20 cellular contexts compared by ENCODE assay signal in genomic region chr2:99974966-99975365, GRCh38.
DNase-seq lines count a peak whose midpoint lies in the region; ATAC-seq, FAIRE-seq and TF ChIP-seq lines count a peak whose summit lies in the region.
"Had no signal": no experiment of that assay in that cellular context is flagged by ENCODE, and none has a peak within 500 bp of the region (broad histone marks: within the 10 kb centered on the region; RNA-seq: fewer than 3 reads in every experiment).

No MANE protein-coding gene starts in this region.

- H3K27me3 ChIP-seq in breast epithelium = no peaks in the 10 kb centered on the region
- no peaks in the 10 kb centered on the region for H3K27me3 ChIP-seq in bronchial epithelial cell (ENCODE audit: control insufficient read depth, insufficient read depth, low read length)
- H3K27me3 ChIP-seq in heart left ventricle = no peaks in the 10 kb centered on the region
- H3K27me3 ChIP-seq: cardiac muscle cell, transverse colon had no signal

- H3K4me1 ChIP-seq in breast epithelium (peaks cover 0 to 12% of the 10 kb centered on the region in 2 donors), heart left ventricle (peaks cover 0 to 9% (median 0%) of the 10 kb centered on the region in 12 donors)
- H3K4me1 ChIP-seq: parathyroid adenoma, transverse colon had no signal

- no peaks in the 10 kb centered on the region for H3K36me3 Mint-ChIP-seq in MCF 10A (ENCODE audit: insufficient read depth, unreplicated experiment)
- H3K36me3 Mint-ChIP-seq in glutamatergic neuron (ENCODE audit: unreplicated experiment) = peaks cover 14% of the 10 kb centered on the region
- H3K36me3 Mint-ChIP-seq: activated naive CD4-positive, alpha-beta T cell treated with anti-CD3 and anti-CD28 coated beads, Interleukin-2, amount 10 ng/mL, durations not matched to agents 7 days and 5 days; stimulated activated effector memory CD8-positive, alpha-beta T cell treated with anti-CD3 and anti-CD28 coated beads, Interleukin-12 subunit alpha, Interleukin-12 subunit beta, amount 100 ng/mL, for 72 hours had no signal

- no peak for ATAC-seq in heart left ventricle
- ATAC-seq: mucosa of descending colon had no signal

- CTCF ChIA-PET in MCF 10A (lab: Yijun Ruan, JAX) = interaction anchor here (0.5 to 0.6 kb wide), 3 partner anchors 68 to 1170 kb away, joined by 3 to 4 read pairs (median 3); no protein-coding TSS in a partner anchor

- intact Hi-C loops in MCF 10A (cut with micrococcal nuclease) (loop anchor here (10.0 kb wide), 1 partner anchor 90 kb away; no protein-coding TSS in a partner anchor), breast epithelium (cut with DNase I; ENCODE audit: low total_unique reads) (no loop called here), heart left ventricle (cut with DNase I) (no loop called here), head of caudate nucleus (cut with DNase I) (no loop called here), lower leg skin (cut with DNase I; ENCODE audit: low total_unique reads) (no loop called here)

- H3K27ac ChIP-seq in breast epithelium (no peak overlapping the region), heart left ventricle (no peak overlapping the region)
- H3K27ac ChIP-seq: cardiac muscle cell, KMS-11, parathyroid adenoma, transverse colon had no signal

- TF ChIP-seq POLR2A in breast epithelium (IDR thresholded peaks at IDR 0.05) (no peak), heart left ventricle (IDR thresholded peaks at IDR 0.05) (no peak), lower leg skin (IDR thresholded peaks at IDR 0.05) (no peak)

- H3K4me3 ChIP-seq in breast epithelium (no peak overlapping the region), bronchial epithelial cell (ENCODE audit: low read depth, low read length) (no peak overlapping the region), heart left ventricle (no peak overlapping the region), lower leg skin (ENCODE audit: low read depth, poor library complexity, severe bottlenecking) (no peak overlapping the region)
- H3K4me3 ChIP-seq: cardiac muscle cell, mucosa of descending colon, transverse colon had no signal

- WGBS in heart left ventricle, 4 donors = 41 to 60% (median 55%) methylated on average over 1 of the region's 1 CpG
- 21 to 30% methylated on average over 1 of the region's 1 CpG for WGBS in lower leg skin, 2 donors

- H3K36me3 ChIP-seq in breast epithelium = no peaks in the 10 kb centered on the region
- H3K36me3 ChIP-seq in bronchial epithelial cell (ENCODE audit: control insufficient read depth, insufficient read depth, low read length) = no peaks in the 10 kb centered on the region
- no peaks in the 10 kb centered on the region for H3K36me3 ChIP-seq in heart left ventricle
- H3K36me3 ChIP-seq: cardiac muscle cell, transverse colon had no signal

- TF ChIP-seq CTCF in MCF 10A (IDR thresholded peaks at IDR 0.05; ENCODE audit: unreplicated experiment) (no peak), breast epithelium (IDR thresholded peaks at IDR 0.05) (no peak), bronchial epithelial cell (IDR thresholded peaks at IDR 0.05; ENCODE audit: insufficient read depth, low read length, severe bottlenecking) (no peak), glutamatergic neuron (IDR thresholded peaks at IDR 0.05; ENCODE audit: partially characterized antibody, unreplicated experiment) (no peak), heart left ventricle (IDR thresholded peaks at IDR 0.05) (no peak), lower leg skin (IDR thresholded peaks at IDR 0.05) (no peak)

- H3K4me3 Mint-ChIP-seq in MCF 10A (ENCODE audit: unreplicated experiment) (no peak overlapping the region), glutamatergic neuron (ENCODE audit: unreplicated experiment) (no peak overlapping the region)
- H3K4me3 Mint-ChIP-seq: activated naive CD4-positive, alpha-beta T cell treated with anti-CD3 and anti-CD28 coated beads, Interleukin-2, amount 10 ng/mL, durations not matched to agents 7 days and 5 days; CD4-positive, CD25-positive, alpha-beta regulatory T cell; endodermal cell; stimulated activated effector memory CD8-positive, alpha-beta T cell treated with anti-CD3 and anti-CD28 coated beads, Interleukin-12 subunit alpha, Interleukin-12 subunit beta, amount 100 ng/mL, for 72 hours had no signal

- H3K4me1 Mint-ChIP-seq in MCF 10A (ENCODE audit: insufficient read depth, unreplicated experiment) (peaks cover 36% of the 10 kb centered on the region), glutamatergic neuron (ENCODE audit: low read depth, unreplicated experiment) (peaks cover 57% of the 10 kb centered on the region)
- H3K4me1 Mint-ChIP-seq: activated naive CD4-positive, alpha-beta T cell treated with anti-CD3 and anti-CD28 coated beads, Interleukin-2, amount 10 ng/mL, durations not matched to agents 7 days and 5 days; endodermal cell; stimulated activated effector memory CD8-positive, alpha-beta T cell treated with anti-CD3 and anti-CD28 coated beads, Interleukin-12 subunit alpha, Interleukin-12 subunit beta, amount 100 ng/mL, for 72 hours had no signal

- H3K27ac Mint-ChIP-seq in MCF 10A (ENCODE audit: low read depth, unreplicated experiment) = peak overlapping the region; percentile 31
- H3K27ac Mint-ChIP-seq in glutamatergic neuron (ENCODE audit: unreplicated experiment) = peak overlapping the region; percentile 26
- H3K27ac Mint-ChIP-seq: activated naive CD4-positive, alpha-beta T cell treated with anti-CD3 and anti-CD28 coated beads, Interleukin-2, amount 10 ng/mL, durations not matched to agents 7 days and 5 days; CD4-positive, CD25-positive, alpha-beta regulatory T cell; endodermal cell; stimulated activated effector memory CD8-positive, alpha-beta T cell treated with anti-CD3 and anti-CD28 coated beads, Interleukin-12 subunit alpha, Interleukin-12 subunit beta, amount 100 ng/mL, for 72 hours had no signal

- H3K9me3 Mint-ChIP-seq in MCF 10A (ENCODE audit: unreplicated experiment) (no peaks in the 10 kb centered on the region), glutamatergic neuron (ENCODE audit: unreplicated experiment) (peaks cover 7% of the 10 kb centered on the region)
- H3K9me3 Mint-ChIP-seq: activated naive CD4-positive, alpha-beta T cell treated with anti-CD3 and anti-CD28 coated beads, Interleukin-2, amount 10 ng/mL, durations not matched to agents 7 days and 5 days; stimulated activated effector memory CD8-positive, alpha-beta T cell treated with anti-CD3 and anti-CD28 coated beads, Interleukin-12 subunit alpha, Interleukin-12 subunit beta, amount 100 ng/mL, for 72 hours had no signal

- H3K9me3 ChIP-seq in breast epithelium (no peaks in the 10 kb centered on the region), heart left ventricle (no peaks in the 10 kb centered on the region)
- H3K9me3 ChIP-seq: mucosa of descending colon, transverse colon had no signal

- H3K27me3 Mint-ChIP-seq in MCF 10A (ENCODE audit: insufficient read depth, unreplicated experiment) = no peaks in the 10 kb centered on the region
- H3K27me3 Mint-ChIP-seq in glutamatergic neuron (ENCODE audit: unreplicated experiment) = peaks cover 6% of the 10 kb centered on the region
- H3K27me3 Mint-ChIP-seq: activated naive CD4-positive, alpha-beta T cell treated with anti-CD3 and anti-CD28 coated beads, Interleukin-2, amount 10 ng/mL, durations not matched to agents 7 days and 5 days; CD4-positive, CD25-positive, alpha-beta regulatory T cell had no signal

- no peak for FAIRE-seq in bronchial epithelial cell (lab: Jason Lieb, UNC)
- FAIRE-seq: A204.1 had no signal

- BruUV-seq in MCF 10A (replicated peaks; lab: Mats Ljungman, UMichigan) = no TSS peak

- POLR2A ChIA-PET in MCF 10A (lab: Yijun Ruan, JAX) = no interaction called here

- DNase-seq in MCF 10A (ENCODE audit: unreplicated experiment) = peak; percentile 61
- DNase-seq in breast epithelium (ENCODE audit: low spot score in 2 of 2) = no peak
- peak; percentile 54 for DNase-seq in bronchial epithelial cell (ENCODE audit: low read depth)
- DNase-seq in glutamatergic neuron = no peak
- DNase-seq in heart left ventricle = no peak
- no peak for DNase-seq in head of caudate nucleus
- DNase-seq in lower leg skin (ENCODE audit: low spot score in 2 of 2) = no peak
- DNase-seq in SW 1271 (lab: John Stamatoyannopoulos, UW) = no peak
- DNase-seq: activated CD4-positive, alpha-beta T cell treated with anti-CD3 and anti-CD28 coated beads, Interleukin-2, amount 50 U/mL, for 4 hours; activated naive CD4-positive, alpha-beta T cell treated with anti-CD3 and anti-CD28 coated beads, Interleukin-2, amount 10 ng/mL, durations not matched to agents 7 days and 5 days; CD4-positive, CD25-positive, alpha-beta regulatory T cell; endodermal cell; left cardiac atrium; mucosa of descending colon; transverse colon had no signal

Comparison
In these comparisons a context has a peak if more than half of its experiments do, and no peak if none do; other contexts are left out.
1. DNase-seq: peak in MCF 10A (single experiment) and bronchial epithelial cell (single experiment); none in breast epithelium (0 of 2), glutamatergic neuron (single experiment), heart left ventricle (0 of 5), head of caudate nucleus (0 of 42), lower leg skin (0 of 2) and SW 1271 (0 of 2).